ENCODE assay signal across 9 cellular contexts in genomic region chrX:78886550-78886949, GRCh38. TPM values are rescaled to one million over a fixed set of nuclear protein-coding genes. Genes with fewer than 3 reads are reported as not detected.
DNase-seq lines count a peak whose midpoint lies in the region; ATAC-seq and TF ChIP-seq lines count a peak whose summit lies in the region.
"Had no signal": no experiment of that assay in that cellular context is flagged by ENCODE, and none has a peak within 500 bp of the region (broad histone marks: within the 10 kb centered on the region; RNA-seq: fewer than 3 reads in every experiment).

No MANE protein-coding gene starts in this region.

- H2AFZ ChIP-seq in IMR-90 (replicated peaks; ENCODE audit: low read length, poor library complexity) = no peak overlapping the region

- H3K27ac ChIP-seq in IMR-90 (ENCODE audit: insufficient read depth, low read length) = no peak overlapping the region
- H3K27ac ChIP-seq in gastrocnemius medialis = no peak overlapping the region
- H3K27ac ChIP-seq: epithelial cell of prostate had no signal

- H3K4me3 ChIP-seq in GM12865 (ENCODE audit: low read depth, low read length) (no peak overlapping the region), IMR-90 (ENCODE audit: insufficient read depth, low read depth, low read length) (no peak overlapping the region), HAP-1 (no peak overlapping the region), gastrocnemius medialis (no peak overlapping the region)

- dilution Hi-C loops in IMR-90 (cut with HindIII; ENCODE audit: low sequenced_read_pairs, unreplicated experiment) = no loop called here

- no peaks in the 10 kb centered on the region for H3K79me1 ChIP-seq in IMR-90 (ENCODE audit: low read depth in 1 of 2, low read length in 2 of 2)

- no peak overlapping the region for H3K18ac ChIP-seq in IMR-90 (ENCODE audit: low read depth, low read length)

- no peak overlapping the region for H4K91ac ChIP-seq in IMR-90 (ENCODE audit: insufficient read depth, low read depth, low read length)

- no peak overlapping the region for H3K23ac ChIP-seq in IMR-90 (ENCODE audit: low read depth, low read length)

- no peak overlapping the region for H3K4ac ChIP-seq in IMR-90 (ENCODE audit: low read depth, low read length)

- POLR2A ChIA-PET in IMR-90 (lab: Charles Lee; ENCODE audit: unreplicated experiment) = no interaction called here

- TF ChIP-seq CTCF in GM12865 (IDR thresholded peaks at IDR 0.05; ENCODE audit: insufficient read depth, low read depth, low read length, missing control alignments) (no peak), IMR-90 (conservative IDR thresholded peaks at IDR 0.05; ENCODE audit: low read depth, low read length) (peak; percentile 31), gastrocnemius medialis (IDR thresholded peaks at IDR 0.05 in 4 of 5, conservative IDR thresholded peaks at IDR 0.05 in 1 of 5) (peak in 1 of 5 experiments; percentile 23)

- H2AK9ac ChIP-seq in IMR-90 (replicated peaks; ENCODE audit: low read depth, low read length, poor library complexity) = no peak overlapping the region

- CTCF ChIA-PET in IMR-90 (lab: Yijun Ruan, JAX) = no interaction called here

- in situ Hi-C loops in IMR-90 (cut with MboI; ENCODE audit: low sequenced_read_pairs) (no loop called here), HAP-1 (cut with MboI; ENCODE audit: low sequenced_read_pairs) (no loop called here), gastrocnemius medialis (cut with MboI; ENCODE audit: low sequenced_read_pairs in 4 of 4) (no loop called here)

- H3K4me1 ChIP-seq in IMR-90 (ENCODE audit: control insufficient read depth, insufficient read depth, low read length) (no peaks in the 10 kb centered on the region), HAP-1 (no peaks in the 10 kb centered on the region), gastrocnemius medialis (no peaks in the 10 kb centered on the region)

- H3K56ac ChIP-seq in IMR-90 (ENCODE audit: extremely low read depth, insufficient read depth, low read length) = no peak overlapping the region

- H3K27me3 Mint-ChIP-seq in central memory CD8-positive, alpha-beta T cell = no peaks in the 10 kb centered on the region

- H4K5ac ChIP-seq in IMR-90 (ENCODE audit: low read depth, low read length) = no peak overlapping the region

- no peaks in the 10 kb centered on the region for H3K9me3 ChIP-seq in IMR-90 (ENCODE audit: control insufficient read depth, insufficient read depth, low read length)
- H3K9me3 ChIP-seq in HAP-1 = no peaks in the 10 kb centered on the region
- no peaks in the 10 kb centered on the region for H3K9me3 ChIP-seq in gastrocnemius medialis

- no peak overlapping the region for H4K8ac ChIP-seq in IMR-90 (ENCODE audit: low read depth in 2 of 2, low read length in 2 of 2)

- H2AK5ac ChIP-seq in IMR-90 (ENCODE audit: low read depth, low read length) = no peak overlapping the region

- intact Hi-C loops in IMR-90 (cut with micrococcal nuclease) = loop anchor here (2.0 kb wide), 1 partner anchor 332 kb away; no protein-coding TSS in a partner anchor
- intact Hi-C loops in gastrocnemius medialis (cut with DNase I; ENCODE audit: low total_unique reads) = no loop called here

- H3K9me1 ChIP-seq in IMR-90 (ENCODE audit: insufficient read depth, low read length) = no peaks in the 10 kb centered on the region

- no CpG with 5 or more reads among the region's 5 CpGs for WGBS in IMR-90 (ENCODE audit: extremely low coverage in 2 of 2, insufficient read length in 1 of 2), 2 experiments

- H3K27me3 ChIP-seq in IMR-90 (ENCODE audit: control insufficient read depth, insufficient read depth, low read length) = no peaks in the 10 kb centered on the region
- no peaks in the 10 kb centered on the region for H3K27me3 ChIP-seq in HAP-1 (ENCODE audit: low read depth)
- H3K27me3 ChIP-seq in gastrocnemius medialis = no peaks in the 10 kb centered on the region

- no peaks in the 10 kb centered on the region for H4K20me1 ChIP-seq in IMR-90 (ENCODE audit: insufficient read depth, low read length)

- H3K27ac Mint-ChIP-seq in central memory CD8-positive, alpha-beta T cell (ENCODE audit: low read depth) = peak overlapping the region; percentile 75

- H3K4me3 Mint-ChIP-seq in central memory CD8-positive, alpha-beta T cell = no peak overlapping the region

- TF ChIP-seq RAD21 in IMR-90 (IDR thresholded peaks at IDR 0.05; ENCODE audit: low read length) = peak; percentile 27; the same call in 1 of the 2 replicates

- H2BK15ac ChIP-seq in IMR-90 (ENCODE audit: low read depth, low read length) = no peak overlapping the region

- H3K14ac ChIP-seq in IMR-90 (replicated peaks; ENCODE audit: low read depth, low read length) = no peak overlapping the region

- no peak overlapping the region for H2BK5ac ChIP-seq in IMR-90 (ENCODE audit: low read depth, low read length, poor library complexity, severe bottlenecking)

- H3K4me1 Mint-ChIP-seq in central memory CD8-positive, alpha-beta T cell = peaks cover 10% of the 10 kb centered on the region

- ATAC-seq in IMR-90 (ENCODE audit: low read depth) = no peak
- no peak for ATAC-seq in central memory CD8-positive, alpha-beta T cell (replicated peaks; ENCODE audit: extremely low read depth, poor library complexity, severe bottlenecking)
- ATAC-seq in gastrocnemius medialis = no peak

- no peak for TF ChIP-seq POLR2A in IMR-90 (IDR thresholded peaks at IDR 0.05; ENCODE audit: low read depth, low read length)
- TF ChIP-seq POLR2A in gastrocnemius medialis (IDR thresholded peaks at IDR 0.05) = no peak

- no peaks in the 10 kb centered on the region for H3K9me3 Mint-ChIP-seq in central memory CD8-positive, alpha-beta T cell

- peaks cover 2% of the 10 kb centered on the region for H3K36me3 Mint-ChIP-seq in central memory CD8-positive, alpha-beta T cell (ENCODE audit: insufficient read depth)

- H3K9ac ChIP-seq in IMR-90 (ENCODE audit: low read depth, low read length) = no peak overlapping the region

- H3K4me2 ChIP-seq in IMR-90 (ENCODE audit: low read depth, low read length) = no peak overlapping the region

- no TSS peak for BruUV-seq in IMR-90 (replicated peaks; lab: Mats Ljungman, UMichigan)

- DNase-seq in GM12865 (ENCODE audit: low read depth) = peak; percentile 38
- DNase-seq in IMR-90 = no peak
- no peak for DNase-seq in central memory CD8-positive, alpha-beta T cell (ENCODE audit: low spot score in 2 of 2)
- peak; percentile 1 for DNase-seq in pons (ENCODE audit: low spot score)
- no peak for DNase-seq in HAP-1 (ENCODE audit: low spot score in 2 of 2)
- DNase-seq in gastrocnemius medialis = no peak
- no peak for DNase-seq in NCI-H1930 (lab: John Stamatoyannopoulos, UW)

- no peak overlapping the region for H2BK120ac ChIP-seq in IMR-90 (ENCODE audit: low read depth, low read length)

- no peak overlapping the region for H2BK20ac ChIP-seq in IMR-90 (ENCODE audit: low read depth, low read length)

- H3K36me3 ChIP-seq in IMR-90 (ENCODE audit: control insufficient read depth, insufficient read depth, low read length) (no peaks in the 10 kb centered on the region), HAP-1 (replicated peaks) (no peaks in the 10 kb centered on the region), gastrocnemius medialis (no peaks in the 10 kb centered on the region)

TF ChIP-seq in IMR-90, 13 proteins besides CTCF, POLR2A, EP300 and RAD21:
- TF ChIP-seq RCOR1 (IDR thresholded peaks at IDR 0.05; ENCODE audit: insufficient replicate concordance, low read length) (no peak), SMC3 (IDR thresholded peaks at IDR 0.05; ENCODE audit: low read depth, low read length) (peak; percentile 31; the same call in 1 of the 2 replicates)

RNA-seq across cellular contexts. Expression of gene P2RY10, which starts 58.6 kb away (rescaled TPM):
- total RNA-seq in IMR-90 (2012; rRNA removed) = not detected in 2 replicates
- not detected in 2 replicates for polyA plus RNA-seq in IMR-90 (2012; rRNA removed)
- polyA plus RNA-seq in IMR-90 (2012; cell fraction: cytosol; rRNA removed) = not detected in 2 replicates
- polyA plus RNA-seq in IMR-90 (2012; cell fraction: nucleus; rRNA removed; ENCODE audit: low replicate concordance) = not detected in 2 replicates
- total RNA-seq in gastrocnemius medialis = 1 to 10 TPM in 1 of 4 donors, not detected in 3; 1.6 TPM
- total RNA-seq: NCI-H460 had no signal

Comparison
In these comparisons a context has a peak if more than half of its experiments do, and no peak if none do; other contexts are left out.
1. DNase-seq: peak in GM12865 (single experiment) and pons (single experiment); none in IMR-90 (single experiment), central memory CD8-positive, alpha-beta T cell (0 of 2), HAP-1 (0 of 2), gastrocnemius medialis (0 of 2) and NCI-H1930 (0 of 2).